ENCODE assay signal across 1 cellular context in the genomic region with DNA sequence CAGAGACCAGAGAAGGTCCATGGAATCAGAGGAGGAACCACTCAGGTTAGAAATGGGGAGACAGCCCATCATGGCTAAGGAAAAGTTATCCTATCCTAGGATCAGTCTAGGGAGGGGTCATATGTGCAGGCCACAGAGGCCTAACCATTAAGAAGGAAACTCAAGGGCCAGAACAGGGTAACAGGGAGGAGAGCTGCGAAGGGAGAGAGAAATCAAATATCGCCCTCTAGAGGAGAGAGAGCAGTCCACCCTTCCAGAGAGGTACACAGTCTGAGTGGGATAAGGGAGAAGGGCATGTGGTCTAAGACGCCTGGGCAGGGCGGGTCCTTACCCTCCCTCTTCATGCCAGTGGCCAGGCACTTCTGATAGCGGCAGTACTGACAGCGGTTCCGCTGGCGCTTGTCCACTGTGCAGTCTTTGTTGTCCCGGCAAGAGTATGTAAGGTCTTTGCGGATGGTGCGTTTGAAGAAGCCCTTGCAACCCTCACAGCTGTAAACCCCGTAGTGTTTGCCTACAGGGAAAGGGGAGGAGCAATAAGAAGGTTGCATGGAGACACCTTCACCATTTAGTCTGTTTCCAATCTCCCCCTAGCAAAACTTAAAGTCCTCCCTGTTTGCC.
TF ChIP-seq lines count a peak whose summit lies in the region.

No MANE protein-coding gene starts in this region.

TF ChIP-seq in HepG2, 621 proteins besides CTCF, POLR2A, EP300 and RAD21 (continued from another document):
- TF ChIP-seq, protein P1, sequence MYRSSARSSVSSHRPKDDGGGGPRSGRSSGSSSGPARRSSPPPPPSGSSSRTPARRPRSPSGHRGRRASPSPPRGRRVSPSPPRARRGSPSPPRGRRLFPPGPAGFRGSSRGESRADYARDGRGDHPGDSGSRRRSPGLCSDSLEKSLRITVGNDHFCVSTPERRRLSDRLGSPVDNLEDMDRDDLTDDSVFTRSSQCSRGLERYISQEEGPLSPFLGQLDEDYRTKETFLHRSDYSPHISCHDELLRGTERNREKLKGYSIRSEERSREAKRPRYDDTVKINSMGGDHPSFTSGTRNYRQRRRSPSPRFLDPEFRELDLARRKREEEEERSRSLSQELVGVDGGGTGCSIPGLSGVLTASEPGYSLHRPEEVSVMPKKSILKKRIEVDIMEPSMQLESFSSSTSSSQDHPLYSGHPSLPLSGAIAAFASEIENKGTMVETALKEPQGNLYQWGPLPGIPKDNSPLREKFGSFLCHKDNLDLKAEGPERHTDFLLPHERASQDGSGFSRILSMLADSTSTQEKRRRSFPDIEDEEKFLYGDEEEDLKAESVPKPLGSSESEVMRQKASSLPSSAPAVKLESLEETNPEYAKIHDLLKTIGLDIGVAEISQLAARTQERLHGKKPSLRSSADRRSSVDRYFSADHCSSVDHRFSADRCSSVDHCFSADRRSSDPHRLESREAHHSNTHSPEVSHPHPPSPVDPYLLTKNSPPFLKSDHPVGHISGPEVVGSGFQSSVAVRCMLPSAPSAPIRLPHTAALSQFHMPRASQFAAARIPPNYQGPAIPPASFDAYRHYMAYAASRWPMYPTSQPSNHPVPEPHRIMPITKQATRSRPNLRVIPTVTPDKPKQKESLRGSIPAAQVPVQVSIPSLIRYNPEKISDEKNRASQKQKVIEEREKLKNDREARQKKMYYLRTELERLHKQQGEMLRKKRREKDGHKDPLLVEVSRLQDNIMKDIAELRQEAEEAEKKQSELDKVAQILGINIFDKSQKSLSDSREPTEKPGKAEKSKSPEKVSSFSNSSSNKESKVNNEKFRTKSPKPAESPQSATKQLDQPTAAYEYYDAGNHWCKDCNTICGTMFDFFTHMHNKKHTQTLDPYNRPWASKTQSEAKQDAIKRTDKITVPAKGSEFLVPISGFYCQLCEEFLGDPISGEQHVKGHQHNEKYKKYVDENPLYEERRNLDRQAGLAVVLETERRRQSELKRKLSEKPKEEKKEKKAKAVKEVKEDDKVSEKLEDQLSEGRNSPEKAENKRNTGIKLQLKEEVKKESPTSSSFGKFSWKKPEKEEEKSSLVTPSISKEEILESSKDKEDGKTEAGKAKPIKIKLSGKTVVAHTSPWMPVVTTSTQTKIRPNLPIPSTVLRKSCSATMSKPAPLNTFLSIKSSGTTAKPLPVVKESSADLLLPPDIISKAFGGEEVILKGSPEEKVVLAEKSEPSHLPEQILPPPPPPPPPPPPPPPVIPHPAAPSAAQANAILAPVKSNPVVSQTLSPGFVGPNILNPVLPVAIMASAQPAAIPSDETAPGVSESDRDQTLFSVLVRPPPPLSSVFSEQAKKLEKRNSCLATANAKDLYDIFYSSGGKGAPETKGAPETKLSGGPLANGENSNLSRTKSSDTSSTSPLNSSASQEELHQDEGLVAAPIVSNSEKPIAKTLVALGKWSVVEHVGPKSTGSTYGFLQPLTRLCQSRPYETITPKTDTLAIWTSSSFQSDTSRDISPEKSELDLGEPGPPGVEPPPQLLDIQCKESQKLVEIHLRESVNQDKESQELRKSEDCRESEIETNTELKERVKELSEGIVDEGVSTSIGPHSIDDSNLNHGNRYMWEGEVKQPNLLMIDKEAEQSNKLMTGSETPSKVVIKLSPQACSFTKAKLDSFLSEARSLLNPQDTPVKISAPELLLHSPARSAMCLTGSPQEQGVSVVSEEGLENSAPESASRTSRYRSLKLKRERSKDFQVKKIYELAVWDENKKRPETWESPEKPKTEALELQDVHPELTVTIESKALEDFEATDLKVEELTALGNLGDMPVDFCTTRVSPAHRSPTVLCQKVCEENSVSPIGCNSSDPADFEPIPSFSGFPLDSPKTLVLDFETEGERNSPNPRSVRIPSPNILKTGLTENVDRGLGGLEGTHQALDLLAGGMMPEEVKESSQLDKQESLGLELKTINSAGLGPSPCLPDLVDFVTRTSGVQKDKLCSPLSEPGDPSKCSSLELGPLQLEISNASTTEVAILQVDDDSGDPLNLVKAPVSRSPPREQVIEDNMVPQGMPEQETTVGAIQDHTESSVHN (CRISPR knock-in tag; IDR thresholded peaks at IDR 0.05): peak; percentile 32; the same call in 1 of the 2 replicates
- TF ChIP-seq ZNF121 (CRISPR knock-in tag; IDR thresholded peaks at IDR 0.05) (no peak), SP2 (CRISPR knock-in tag; IDR thresholded peaks at IDR 0.05) (no peak), THAP11 (CRISPR knock-in tag; IDR thresholded peaks at IDR 0.05) (peak; percentile 60), SALL1 (CRISPR knock-in tag; IDR thresholded peaks at IDR 0.05) (peak; percentile 29; the same call in 1 of the 2 replicates), NFYB (CRISPR knock-in tag; IDR thresholded peaks at IDR 0.05) (peak; percentile 19; the same call in 1 of the 2 replicates), TCF7 (IDR thresholded peaks at IDR 0.05; ENCODE audit: low read depth) (peak; percentile 58; the same call in 1 of the 2 replicates), PCBP2 (optimal IDR thresholded peaks at IDR 0.05; ENCODE audit: low read depth, low read length, poor library complexity, severe bottlenecking) (no peak), RXRB (CRISPR knock-in tag; IDR thresholded peaks at IDR 0.05; ENCODE audit: borderline replicate concordance) (no peak)
- TF ChIP-seq, protein P2, sequence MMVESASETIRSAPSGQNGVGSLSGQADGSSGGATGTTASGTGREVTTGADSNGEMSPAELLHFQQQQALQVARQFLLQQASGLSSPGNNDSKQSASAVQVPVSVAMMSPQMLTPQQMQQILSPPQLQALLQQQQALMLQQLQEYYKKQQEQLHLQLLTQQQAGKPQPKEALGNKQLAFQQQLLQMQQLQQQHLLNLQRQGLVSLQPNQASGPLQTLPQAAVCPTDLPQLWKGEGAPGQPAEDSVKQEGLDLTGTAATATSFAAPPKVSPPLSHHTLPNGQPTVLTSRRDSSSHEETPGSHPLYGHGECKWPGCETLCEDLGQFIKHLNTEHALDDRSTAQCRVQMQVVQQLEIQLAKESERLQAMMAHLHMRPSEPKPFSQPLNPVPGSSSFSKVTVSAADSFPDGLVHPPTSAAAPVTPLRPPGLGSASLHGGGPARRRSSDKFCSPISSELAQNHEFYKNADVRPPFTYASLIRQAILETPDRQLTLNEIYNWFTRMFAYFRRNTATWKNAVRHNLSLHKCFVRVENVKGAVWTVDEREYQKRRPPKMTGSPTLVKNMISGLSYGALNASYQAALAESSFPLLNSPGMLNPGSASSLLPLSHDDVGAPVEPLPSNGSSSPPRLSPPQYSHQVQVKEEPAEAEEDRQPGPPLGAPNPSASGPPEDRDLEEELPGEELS (CRISPR knock-in tag; IDR thresholded peaks at IDR 0.05): 0 out of 2 replicates have a peak, but pooled peaks have one; percentile 6
